In genomic region chr4:74283614-74284013, GRCh38 we compare ENCODE assay signal across 15 cellular contexts. TPM values are rescaled to one million over a fixed set of nuclear protein-coding genes. Genes with fewer than 3 reads are reported as not detected.
DNase-seq lines count a peak whose midpoint lies in the region; ATAC-seq, FAIRE-seq and TF ChIP-seq lines count a peak whose summit lies in the region.
"Had no signal": no experiment of that assay in that cellular context is flagged by ENCODE, and none has a peak within 500 bp of the region (broad histone marks: within the 10 kb centered on the region; RNA-seq: fewer than 3 reads in every experiment).

No MANE protein-coding gene starts in this region.

- intact Hi-C loops in activated T-helper 1 cell treated with anti-CD3 and anti-CD28 coated beads, Interleukin-12 subunit alpha, Interleukin-12 subunit beta, Interleukin-2, Interleukin-4 antibody, amounts not matched to agents 30 ng/mL and 10 ng/mL and 1 ng/mL, durations not matched to agents 14 hours and 24 hours and 36 hours (cut with micrococcal nuclease): no loop called here

- 20% methylated on average over 2 of the region's 2 CpGs for WGBS in A549 (ENCODE audit: missing lambda C conversion rate)

- POLR2A ChIA-PET in A549 (lab: Yijun Ruan, JAX): no interaction called here

- no peak for TF ChIP-seq EP300 in A549 (IDR thresholded peaks at IDR 0.05)

- H3K4me1 ChIP-seq in A549 (peaks cover 19% of the 10 kb centered on the region; the same call in 2 of the 3 replicates), adipocyte (ENCODE audit: control insufficient read depth, insufficient read depth, low read length) (peaks cover 4% of the 10 kb centered on the region)
- H3K4me1 ChIP-seq: SJCRH30 had no signal

- H3K36me3 ChIP-seq in adipocyte (ENCODE audit: control insufficient read depth, insufficient read depth, low read length, severe bottlenecking): no peaks in the 10 kb centered on the region
- H3K36me3 ChIP-seq: SJCRH30 had no signal

- TF ChIP-seq POLR2A in A549 (IDR thresholded peaks at IDR 0.05; ENCODE audit: low read length): no peak

- TF ChIP-seq RAD21 in A549 (conservative IDR thresholded peaks at IDR 0.05 in 1 of 2, IDR thresholded peaks at IDR 0.05 in 1 of 2): no peak

- no peaks in the 10 kb centered on the region for H3K27me3 ChIP-seq in adipocyte (replicated peaks; ENCODE audit: control insufficient read depth, insufficient read depth, low read length)
- H3K27me3 ChIP-seq: SJCRH30 had no signal

- peak overlapping the region; percentile 92 for H3K27ac Mint-ChIP-seq in HFFc6
- no peak overlapping the region for H3K27ac Mint-ChIP-seq in activated T-helper 1 cell treated with anti-CD3 and anti-CD28 coated beads, Interleukin-12 subunit alpha, Interleukin-12 subunit beta, Interleukin-2, Interleukin-4 antibody, amounts not matched to agents 30 ng/mL and 10 ng/mL and 1 ng/mL, durations not matched to agents 14 hours and 24 hours and 36 hours

- H3K27ac ChIP-seq in A549: peak overlapping the region in 1 of 2 experiments; percentile 68; a peak in 3 of 6 replicates
- H3K27ac ChIP-seq: SJCRH30 had no signal

- peaks cover 15% of the 10 kb centered on the region for H3K36me3 Mint-ChIP-seq in HFFc6 (ENCODE audit: low read depth)
- H3K36me3 Mint-ChIP-seq in activated T-helper 1 cell treated with anti-CD3 and anti-CD28 coated beads, Interleukin-12 subunit alpha, Interleukin-12 subunit beta, Interleukin-2, Interleukin-4 antibody, amounts not matched to agents 30 ng/mL and 10 ng/mL and 1 ng/mL, durations not matched to agents 14 hours and 24 hours and 36 hours (ENCODE audit: low read depth): no peaks in the 10 kb centered on the region

- H3K9ac ChIP-seq in adipocyte (ENCODE audit: low read length): no peak overlapping the region

- H3K27me3 Mint-ChIP-seq in HFFc6 (ENCODE audit: insufficient read depth): no peaks in the 10 kb centered on the region
- no peaks in the 10 kb centered on the region for H3K27me3 Mint-ChIP-seq in activated T-helper 1 cell treated with anti-CD3 and anti-CD28 coated beads, Interleukin-12 subunit alpha, Interleukin-12 subunit beta, Interleukin-2, Interleukin-4 antibody, amounts not matched to agents 30 ng/mL and 10 ng/mL and 1 ng/mL, durations not matched to agents 14 hours and 24 hours and 36 hours (ENCODE audit: insufficient read depth)

- no peaks in the 10 kb centered on the region for H3K9me3 Mint-ChIP-seq in HFFc6
- H3K9me3 Mint-ChIP-seq in activated T-helper 1 cell treated with anti-CD3 and anti-CD28 coated beads, Interleukin-12 subunit alpha, Interleukin-12 subunit beta, Interleukin-2, Interleukin-4 antibody, amounts not matched to agents 30 ng/mL and 10 ng/mL and 1 ng/mL, durations not matched to agents 14 hours and 24 hours and 36 hours: no peaks in the 10 kb centered on the region

- H3K4me3 ChIP-seq in A549 (no peak overlapping the region), adipocyte (ENCODE audit: low read length) (no peak overlapping the region), fibroblast of the aortic adventitia (ENCODE audit: low read depth, low read length) (no peak overlapping the region)
- H3K4me3 ChIP-seq: SJCRH30 had no signal

- no peak for FAIRE-seq in A549 (lab: Jason Lieb, UNC)
- FAIRE-seq: G401.6 had no signal

- no peaks in the 10 kb centered on the region for H3K9me3 ChIP-seq in A549
- H3K9me3 ChIP-seq in adipocyte (ENCODE audit: control insufficient read depth, low read length): no peaks in the 10 kb centered on the region
- H3K9me3 ChIP-seq: SJCRH30 had no signal

- TF ChIP-seq CTCF in A549 (IDR thresholded peaks at IDR 0.05): no peak
- no peak for TF ChIP-seq CTCF in HFFc6 (IDR thresholded peaks at IDR 0.05)
- no peak for TF ChIP-seq CTCF in fibroblast of the aortic adventitia (IDR thresholded peaks at IDR 0.05; ENCODE audit: insufficient read depth, low read length)

- DNase-seq in A549 (ENCODE audit: low read depth in 1 of 2, low spot score in 1 of 2) (peak; percentile 0 to 38), HFFc6 (peak; percentile 90), adipocyte (ENCODE audit: low read depth) (peak; percentile 63), fibroblast of the aortic adventitia (ENCODE audit: low read depth) (peak; percentile 55)
- no peak for DNase-seq in stimulated activated CD4-positive, alpha-beta T cell treated with anti-CD3 and anti-CD28 coated beads, Interleukin-1b, Interleukin-23, amount 100 ng/mL, for 48 hours
- DNase-seq in activated T-helper 1 cell treated with anti-CD3 and anti-CD28 coated beads, Interleukin-12 subunit alpha, Interleukin-12 subunit beta, Interleukin-2, Interleukin-4 antibody, amounts not matched to agents 30 ng/mL and 10 ng/mL and 1 ng/mL, durations not matched to agents 14 hours and 24 hours and 36 hours (ENCODE audit: low spot score): no peak
- DNase-seq in stimulated activated CD4-positive, alpha-beta T cell treated with anti-CD3 and anti-CD28 coated beads, Interleukin-2, amount 100 ng/mL, for 24 hours: no peak
- DNase-seq: activated CD4-positive, alpha-beta T cell treated with anti-CD3 and anti-CD28 coated beads for 1 hour; cerebellar nuclear complex; glutamatergic neuron; SJCRH30; stimulated activated CD4-positive, alpha-beta T cell treated with anti-CD3 and anti-CD28 coated beads, Interleukin-4, amount 100 ng/mL, for 1 hour had no signal

- peak overlapping the region; percentile 42 for H3K4me2 ChIP-seq in A549

- H3K4me1 Mint-ChIP-seq in HFFc6 (ENCODE audit: low read depth): peaks cover 56% of the 10 kb centered on the region
- H3K4me1 Mint-ChIP-seq in activated T-helper 1 cell treated with anti-CD3 and anti-CD28 coated beads, Interleukin-12 subunit alpha, Interleukin-12 subunit beta, Interleukin-2, Interleukin-4 antibody, amounts not matched to agents 30 ng/mL and 10 ng/mL and 1 ng/mL, durations not matched to agents 14 hours and 24 hours and 36 hours (ENCODE audit: low read depth): no peaks in the 10 kb centered on the region

- H3K4me3 Mint-ChIP-seq in HFFc6: peak overlapping the region; percentile 80
- H3K4me3 Mint-ChIP-seq in activated T-helper 1 cell treated with anti-CD3 and anti-CD28 coated beads, Interleukin-12 subunit alpha, Interleukin-12 subunit beta, Interleukin-2, Interleukin-4 antibody, amounts not matched to agents 30 ng/mL and 10 ng/mL and 1 ng/mL, durations not matched to agents 14 hours and 24 hours and 36 hours: no peak overlapping the region

- ATAC-seq in A549 (peak; percentile 54 to 58; a peak in 4 of 6 replicates), GM21528 (IDR thresholded peaks at IDR 0.05; ENCODE audit: low FRiP score, unreplicated experiment) (no peak)

- CTCF ChIA-PET in A549 (lab: Yijun Ruan, JAX): no interaction called here

TF ChIP-seq in A549, 52 proteins besides CTCF, POLR2A, EP300 and RAD21:
- TF ChIP-seq ELK1 (IDR thresholded peaks at IDR 0.05; ENCODE audit: low read depth, low read length) (no peak), MAFK (IDR thresholded peaks at IDR 0.05; ENCODE audit: partially characterized antibody) (no peak), HOXA7 (CRISPR knock-in tag; IDR thresholded peaks at IDR 0.05) (no peak), FOSL2 (IDR thresholded peaks at IDR 0.05) (no peak), FOSL2 (CRISPR knock-in tag; IDR thresholded peaks at IDR 0.05) (0 out of 2 replicates have a peak, but pooled peaks have one; percentile 7)

RNA-seq across cellular contexts. Expression of gene EPGN, which starts 24.7 kb away (rescaled TPM):
- 0.11 TPM in 1 of 2 replicates, not detected in the other for polyA plus RNA-seq in A549 (2011; rRNA removed)
- polyA plus RNA-seq in A549 (2012; cell fraction: cytosol; rRNA removed): not detected in 2 replicates
- polyA plus RNA-seq in A549 (2012; cell fraction: nucleus; rRNA removed): not detected in 2 replicates
- polyA plus RNA-seq in A549 (2017; fragmentation: RNase III; extraction: RNeasy Plus Mini Kit Qiagen cat#74134 plus additional on column Dnase treatment): not detected in 3 replicates
- polyA minus RNA-seq in A549 (2011; rRNA and poly(A)+ RNA removed): not detected in 2 replicates
- 1 to 10 TPM in 2 of 6 experiments, under 1 TPM in 3, not detected in 1; 0.33 to 3.3 (median 0.71) TPM for total RNA-seq in HFFc6 (2021; fragmentation: NEBNext Ultra II Directional; extraction: Animal tissue kit (Norgen Biotek cat#: 25700))
- 0.90 TPM in 1 of 2 replicates, not detected in the other for total RNA-seq in fibroblast of the aortic adventitia (ENCODE audit: low replicate concordance)
- not detected in 2 replicates for total RNA-seq in activated T-helper 1 cell treated with anti-CD3 and anti-CD28 coated beads, Interleukin-12 subunit alpha, Interleukin-12 subunit beta, Interleukin-2, Interleukin-4 antibody, amounts not matched to agents 30 ng/mL and 10 ng/mL and 1 ng/mL, durations not matched to agents 14 hours and 24 hours and 36 hours
- total RNA-seq: A673, SJCRH30 had no signal

Comparison
In these comparisons a context has a peak if more than half of its experiments do, and no peak if none do; other contexts are left out.
1. DNase-seq: peak in A549 (2 of 2), HFFc6 (single experiment), adipocyte (single experiment) and fibroblast of the aortic adventitia (single experiment); none in stimulated activated CD4-positive, alpha-beta T cell treated with anti-CD3 and anti-CD28 coated beads, Interleukin-1b, Interleukin-23, amount 100 ng/mL, for 48 hours (single experiment), activated T-helper 1 cell treated with anti-CD3 and anti-CD28 coated beads, Interleukin-12 subunit alpha, Interleukin-12 subunit beta, Interleukin-2, Interleukin-4 antibody, amounts not matched to agents 30 ng/mL and 10 ng/mL and 1 ng/mL, durations not matched to agents 14 hours and 24 hours and 36 hours (single experiment) and stimulated activated CD4-positive, alpha-beta T cell treated with anti-CD3 and anti-CD28 coated beads, Interleukin-2, amount 100 ng/mL, for 24 hours (0 of 2).